ENCODE assay signal across 9 cellular contexts in genomic region chr3:52244061-52244628, GRCh38. TPM values are rescaled to one million over a fixed set of nuclear protein-coding genes. Genes with fewer than 3 reads are reported as not detected.
DNase-seq lines count a peak whose midpoint lies in the region; ATAC-seq, FAIRE-seq and TF ChIP-seq lines count a peak whose summit lies in the region.
"Had no signal": no experiment of that assay in that cellular context is flagged by ENCODE, and none has a peak within 500 bp of the region (broad histone marks: within the 10 kb centered on the region; RNA-seq: fewer than 3 reads in every experiment).

No MANE protein-coding gene starts in this region.

- no peaks in the 10 kb centered on the region for H3K9me2 ChIP-seq in MM.1S (replicated peaks; ENCODE audit: insufficient read depth, low read length)

- H3K79me2 ChIP-seq in astrocyte (ENCODE audit: insufficient read depth, low read length) (peaks cover 10% of the 10 kb centered on the region), MM.1S (ENCODE audit: low read length) (peaks cover 11% of the 10 kb centered on the region)

- peaks cover 20% of the 10 kb centered on the region for H3F3A ChIP-seq in MM.1S (ENCODE audit: insufficient read depth, low read length)

- H3K4me1 Mint-ChIP-seq in astrocyte (ENCODE audit: low read depth, unreplicated experiment) (peaks cover 22% of the 10 kb centered on the region), naive B cell (peaks cover 43 to 72% (median 59%) of the 10 kb centered on the region in 3 donors)

- H3K9ac ChIP-seq in astrocyte (ENCODE audit: low read length): no peak overlapping the region
- H3K9ac ChIP-seq in MM.1S (ENCODE audit: low read length): no peak overlapping the region

- H3K9me3 ChIP-seq in astrocyte (ENCODE audit: insufficient read depth, low read depth, low read length): no peaks in the 10 kb centered on the region
- no peaks in the 10 kb centered on the region for H3K9me3 ChIP-seq in MM.1S (replicated peaks; ENCODE audit: insufficient read depth, low read length)

- H2AFZ ChIP-seq in astrocyte (ENCODE audit: low read depth, low read length): no peak overlapping the region
- H2AFZ ChIP-seq in MM.1S (ENCODE audit: low read length): no peak overlapping the region

- H3K36me3 ChIP-seq in H7 (replicated peaks; ENCODE audit: control insufficient read depth, insufficient read depth, low read length) (no peaks in the 10 kb centered on the region; the same call in 1 of the 2 replicates), astrocyte (ENCODE audit: insufficient read depth, low read length) (peaks cover 4% of the 10 kb centered on the region), MM.1S (replicated peaks; ENCODE audit: insufficient read depth, low read length) (no peaks in the 10 kb centered on the region)

- H3K4me2 ChIP-seq in astrocyte (ENCODE audit: low read length) (peak overlapping the region; percentile 92), MM.1S (ENCODE audit: low read depth, low read length) (no peak overlapping the region)

- peaks cover 27% of the 10 kb centered on the region for H3K27me3 ChIP-seq in H7 (ENCODE audit: control insufficient read depth, insufficient read depth, low read length)
- H3K27me3 ChIP-seq in astrocyte (ENCODE audit: insufficient read depth, low read length): no peaks in the 10 kb centered on the region
- no peaks in the 10 kb centered on the region for H3K27me3 ChIP-seq in MM.1S (replicated peaks; ENCODE audit: insufficient read depth, low read length)

- H3K27ac Mint-ChIP-seq in astrocyte (ENCODE audit: unreplicated experiment) (peak overlapping the region; percentile 53), naive B cell (peak overlapping the region in 2 of 6 donors; percentile 73 to 91)

- peaks cover 20% of the 10 kb centered on the region for H4K20me1 ChIP-seq in astrocyte (ENCODE audit: insufficient read depth, low read length)
- no peaks in the 10 kb centered on the region for H4K20me1 ChIP-seq in MM.1S (ENCODE audit: insufficient read depth, low read length)

- DNase-seq in ELR (ENCODE audit: low read depth) (peak; percentile 89), H7 (peak; percentile 41), RCC 7860 (ENCODE audit: low spot score) (peak; percentile 34), astrocyte (ENCODE audit: low read depth) (no peak), naive B cell (no peak), NCI-H187 (lab: John Stamatoyannopoulos, UW) (no peak), MM.1S (no peak)
- DNase-seq in effector CD8-positive, alpha-beta T cell (lab: John Stamatoyannopoulos, UW): no peak

- TF ChIP-seq CTCF in astrocyte (IDR thresholded peaks at IDR 0.05; ENCODE audit: insufficient read depth, low read depth, low read length) (no peak), MM.1S (IDR thresholded peaks at IDR 0.05; ENCODE audit: low read length) (no peak)

- peaks cover 38% of the 10 kb centered on the region for H3K4me1 ChIP-seq in astrocyte (ENCODE audit: insufficient read depth, low read length)
- H3K4me1 ChIP-seq in MM.1S (ENCODE audit: low read length): peaks cover 19% of the 10 kb centered on the region

- H3K9me3 Mint-ChIP-seq in astrocyte (ENCODE audit: unreplicated experiment) (peaks cover 7% of the 10 kb centered on the region), naive B cell (no peaks in the 10 kb centered on the region)

- H3K27ac ChIP-seq in astrocyte (ENCODE audit: low read depth, low read length) (peak overlapping the region; percentile 24), MM.1S (ENCODE audit: low read length) (no peak overlapping the region)

- H3K4me3 Mint-ChIP-seq in astrocyte (ENCODE audit: unreplicated experiment): peak overlapping the region; percentile 67
- peak overlapping the region; percentile 67 to 90 (median 79) for H3K4me3 Mint-ChIP-seq in naive B cell

- ATAC-seq in naive B cell (ENCODE audit: low read depth in 2 of 2): no peak

- H3K4me3 ChIP-seq in H7 (ENCODE audit: insufficient read depth, low read depth, low read length): no peak overlapping the region
- no peak overlapping the region for H3K4me3 ChIP-seq in astrocyte (ENCODE audit: insufficient read depth, low read depth, low read length)
- no peak overlapping the region for H3K4me3 ChIP-seq in MM.1S (ENCODE audit: low read length)

- no peaks in the 10 kb centered on the region for H3K27me3 Mint-ChIP-seq in astrocyte (ENCODE audit: low read depth, unreplicated experiment)
- H3K27me3 Mint-ChIP-seq in naive B cell: no peaks in the 10 kb centered on the region

- FAIRE-seq in RCC 7860 (lab: Jason Lieb, UNC) (no peak), astrocyte (lab: Jason Lieb, UNC) (no peak)
- FAIRE-seq: colon had no signal

- H3K36me3 Mint-ChIP-seq in astrocyte (ENCODE audit: low read depth, unreplicated experiment): peaks cover 14% of the 10 kb centered on the region
- H3K36me3 Mint-ChIP-seq in naive B cell: no peaks in the 10 kb centered on the region

RNA-seq across cellular contexts. Expression of gene PPM1M, which starts 1.4 kb away (rescaled TPM):
- 2.9 and 4.5 TPM in 2 replicates for total RNA-seq in H7 (2014; rRNA removed; shearing (Covaris generic))
- 8.9 and 9.1 TPM in 2 replicates for total RNA-seq in astrocyte
- polyA plus RNA-seq in naive B cell (ENCODE audit: low read depth in 6 of 6): 10 to 100 TPM; 16.8 to 38.5 (median 21.4) TPM

RNA-seq across cellular contexts. Expression of gene TWF2, which starts 5.2 kb away (rescaled TPM):
- total RNA-seq in H7 (2014; rRNA removed; shearing (Covaris generic)): 85.8 and 99.0 TPM in 2 replicates
- total RNA-seq in astrocyte: 103 and 105 TPM in 2 replicates
- 10 to 100 TPM; 48.5 to 90.8 (median 75.4) TPM for polyA plus RNA-seq in naive B cell (ENCODE audit: low read depth in 6 of 6)

RNA-seq across cellular contexts. Expression of gene TLR9, which starts 18.7 kb away (rescaled TPM):
- not detected in 2 replicates for total RNA-seq in H7 (2014; rRNA removed; shearing (Covaris generic))
- 0.25 and 0.36 TPM in 2 replicates for total RNA-seq in astrocyte
- polyA plus RNA-seq in naive B cell (ENCODE audit: low read depth in 6 of 6): 1 to 10 TPM in 5 of 6 donors, not detected in 1; 1.6 to 4.4 (median 3.8) TPM

RNA-seq across cellular contexts. Expression of gene WDR82, which starts 34.3 kb away (rescaled TPM):
- total RNA-seq in H7 (2014; rRNA removed; shearing (Covaris generic)): 60.3 and 63.8 TPM in 2 replicates
- total RNA-seq in astrocyte: 57.4 and 59.7 TPM in 2 replicates
- polyA plus RNA-seq in naive B cell (ENCODE audit: low read depth in 6 of 6): 10 to 100 TPM; 24.0 to 71.6 (median 58.9) TPM

RNA-seq across cellular contexts. Expression of gene GLYCTK, which starts 43.5 kb away (rescaled TPM):
- 6.1 and 8.5 TPM in 2 replicates for total RNA-seq in H7 (2014; rRNA removed; shearing (Covaris generic))
- total RNA-seq in astrocyte: 4.8 and 5.2 TPM in 2 replicates
- polyA plus RNA-seq in naive B cell (ENCODE audit: low read depth in 6 of 6): 1 to 10 TPM; 5.5 to 8.9 (median 6.6) TPM

Comparison
In these comparisons a context has a peak if more than half of its experiments do, and no peak if none do; other contexts are left out.
1. DNase-seq: peak in ELR (single experiment), H7 (single experiment) and RCC 7860 (single experiment); none in astrocyte (single experiment), naive B cell (single experiment), effector CD8-positive, alpha-beta T cell (single experiment), NCI-H187 (0 of 2) and MM.1S (single experiment).